ENCODE assay signal across 2 cellular contexts in genomic region chr19:18543814-18544475, GRCh38.
TF ChIP-seq lines count a peak whose summit lies in the region.

No MANE protein-coding gene starts in this region.

TF ChIP-seq in A549, 52 proteins besides CTCF, POLR2A, EP300 and RAD21:
- TF ChIP-seq HOXB5 (CRISPR knock-in tag; IDR thresholded peaks at IDR 0.05): no peak
- no peak for TF ChIP-seq CBX2 (IDR thresholded peaks at IDR 0.05; ENCODE audit: borderline replicate concordance, low read depth)
- no peak for TF ChIP-seq JUNB (IDR thresholded peaks at IDR 0.05)
- TF ChIP-seq CBX8 (IDR thresholded peaks at IDR 0.05): no peak
- no peak; the same call in 2 of the 3 replicates for TF ChIP-seq SMC3 (IDR thresholded peaks at IDR 0.05)
- TF ChIP-seq FOXS1 (CRISPR knock-in tag; IDR thresholded peaks at IDR 0.05): no peak
- TF ChIP-seq MAZ (IDR thresholded peaks at IDR 0.05; ENCODE audit: borderline replicate concordance, low read depth, low read length): no peak
- TF ChIP-seq E2F6 (IDR thresholded peaks at IDR 0.05; ENCODE audit: borderline replicate concordance, low read depth): no peak
- no peak for TF ChIP-seq ELK1 (IDR thresholded peaks at IDR 0.05; ENCODE audit: low read depth, low read length)
- TF ChIP-seq ESRRA (IDR thresholded peaks at IDR 0.05; ENCODE audit: borderline replicate concordance, low read length): no peak
- no peak for TF ChIP-seq SREBF2 (IDR thresholded peaks at IDR 0.05)
- TF ChIP-seq REST (IDR thresholded peaks at IDR 0.05): no peak
- no peak for TF ChIP-seq CHD2 (IDR thresholded peaks at IDR 0.05; ENCODE audit: low read length, partially characterized antibody)
- no peak for TF ChIP-seq TP53 (CRISPR knock-in tag; IDR thresholded peaks at IDR 0.05)
- TF ChIP-seq ZC3H11A (IDR thresholded peaks at IDR 0.05): no peak
- TF ChIP-seq RCOR1 (IDR thresholded peaks at IDR 0.05; ENCODE audit: low read depth, low read length): no peak
- no peak for TF ChIP-seq GATA3 (IDR thresholded peaks at IDR 0.05; ENCODE audit: borderline replicate concordance)

TF ChIP-seq in H1, 55 proteins besides CTCF, POLR2A, EP300 and RAD21:
- no peak for TF ChIP-seq SUZ12 (IDR thresholded peaks at IDR 0.05; ENCODE audit: low read length)
- peak; percentile 56; the same call in 1 of the 2 replicates for TF ChIP-seq SP1 (IDR thresholded peaks at IDR 0.05; ENCODE audit: low read depth, low read length)
- TF ChIP-seq KDM1A (IDR thresholded peaks at IDR 0.05; ENCODE audit: borderline replicate concordance, low read length): peak; percentile 71; the same call in 1 of the 2 replicates
- 0 out of 2 replicates have a peak, but pooled peaks have one; percentile 47 for TF ChIP-seq RBBP5 (IDR thresholded peaks at IDR 0.05; ENCODE audit: borderline replicate concordance, low read depth, low read length)
- TF ChIP-seq ASH2L (IDR thresholded peaks at IDR 0.05; ENCODE audit: low read length): peak; percentile 83
- TF ChIP-seq TAF1 (IDR thresholded peaks at IDR 0.05; ENCODE audit: low read depth, low read length): peak; percentile 27; the same call in 1 of the 2 replicates
- TF ChIP-seq CREB1 (IDR thresholded peaks at IDR 0.05): peak; percentile 28; the same call in 1 of the 2 replicates
- no peak for TF ChIP-seq SP4 (IDR thresholded peaks at IDR 0.05; ENCODE audit: low read length)
- TF ChIP-seq CHD2 (IDR thresholded peaks at IDR 0.05; ENCODE audit: low read length): peak; percentile 55; the same call in 1 of the 2 replicates
